Comparison of ENCODE assay signal across 9 cellular contexts in the genomic region with DNA sequence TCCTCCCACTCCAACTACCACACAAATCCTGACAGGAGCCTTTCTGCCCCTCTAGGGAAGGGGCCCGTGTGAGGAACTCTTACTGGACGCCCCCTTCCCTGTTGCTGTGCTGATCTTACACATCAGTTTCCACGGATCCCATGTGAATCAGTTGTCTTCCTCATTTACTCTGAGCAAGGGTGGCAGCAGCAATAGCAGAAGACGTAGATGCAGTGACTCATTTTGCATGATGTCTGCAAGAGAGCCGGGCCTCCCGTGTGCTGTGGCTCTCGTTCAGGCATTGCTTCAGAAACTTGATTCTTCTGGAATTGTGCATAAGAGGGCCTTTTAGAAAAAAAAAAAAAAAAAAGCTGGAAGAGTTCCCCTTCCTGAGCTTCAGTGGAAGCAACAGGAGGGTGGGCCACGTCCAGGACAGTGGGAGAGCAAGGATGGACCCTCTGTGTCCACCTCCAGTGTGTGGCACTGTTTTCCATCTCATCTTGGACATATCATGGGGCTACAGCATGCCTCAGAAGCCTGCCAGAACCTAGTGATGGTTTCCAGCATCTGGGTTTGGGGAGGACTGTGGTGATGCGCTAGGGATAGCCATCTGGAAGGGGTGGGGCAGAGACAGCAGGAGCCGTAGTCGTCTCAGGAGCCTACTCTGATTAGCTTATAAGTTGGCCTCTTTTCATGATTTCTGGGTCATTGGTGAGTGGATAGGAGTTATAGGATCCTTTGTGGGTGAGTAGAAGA.
DNase-seq lines count a peak whose midpoint lies in the region; ATAC-seq and TF ChIP-seq lines count a peak whose summit lies in the region.
"Had no signal": no experiment of that assay in that cellular context is flagged by ENCODE, and none has a peak within 500 bp of the region (broad histone marks: within the 10 kb centered on the region; RNA-seq: fewer than 3 reads in every experiment).

No MANE protein-coding gene starts in this region.

- H4K8ac ChIP-seq in neuronal stem cell (ENCODE audit: low read depth, low read length): no peak overlapping the region

- CTCF ChIA-PET in AG04450 (lab: Charles Lee): interaction anchor here (0.6 to 0.9 kb wide), 3 partner anchors 50 to 1325 kb away, joined by 3 to 4 read pairs (median 4); no protein-coding TSS in a partner anchor

- peak overlapping the region; percentile 25; the same call in 1 of the 2 replicates for H3K4me3 ChIP-seq in AG04450 (ENCODE audit: low read depth, low read length)
- H3K4me3 ChIP-seq in mucosa of rectum (ENCODE audit: low read length in 2 of 2): no peak overlapping the region
- H3K4me3 ChIP-seq in neuronal stem cell (ENCODE audit: low read length in 2 of 2): no peak overlapping the region
- H3K4me3 ChIP-seq in Karpas-422 (ENCODE audit: low read length): no peak overlapping the region
- H3K4me3 ChIP-seq: testis had no signal

- H2AFZ ChIP-seq in neuronal stem cell (ENCODE audit: low read length) (no peak overlapping the region), Karpas-422 (ENCODE audit: low read length) (no peak overlapping the region)

- no peak overlapping the region for H4K91ac ChIP-seq in neuronal stem cell (ENCODE audit: low read depth, low read length, poor library complexity)

- H3K4me1 ChIP-seq in mucosa of rectum (ENCODE audit: control insufficient read depth in 2 of 2, insufficient read depth in 2 of 2, low read length in 2 of 2) (peaks cover 4 to 27% of the 10 kb centered on the region in 2 donors), neuronal stem cell (ENCODE audit: control insufficient read depth in 2 of 2, insufficient read depth in 1 of 2, low read depth in 1 of 2, low read length in 2 of 2) (peaks cover 0 to 6% of the 10 kb centered on the region in 2 donors), Karpas-422 (ENCODE audit: low read length) (peaks cover 11% of the 10 kb centered on the region)

- H4K20me1 ChIP-seq in Karpas-422 (ENCODE audit: insufficient read depth, low read depth, low read length): peaks cover 48% of the 10 kb centered on the region

- no peak overlapping the region for H3K4ac ChIP-seq in neuronal stem cell (ENCODE audit: low read length)

- H3K79me2 ChIP-seq in Karpas-422 (ENCODE audit: low read length): no peaks in the 10 kb centered on the region

- H3K4me2 ChIP-seq in neuronal stem cell (ENCODE audit: insufficient read depth, low read length, poor library complexity, severe bottlenecking) (no peak overlapping the region), Karpas-422 (ENCODE audit: low read depth, low read length, poor library complexity, severe bottlenecking) (no peak overlapping the region)

- H3K27me3 Mint-ChIP-seq in dendritic cell treated with granulocyte-macrophage colony-stimulating factor and Interleukin-4, amounts not matched to agents 40 ng/mL and 50 ng/mL, for 4 days: no peaks in the 10 kb centered on the region

- H3K36me3 Mint-ChIP-seq in dendritic cell treated with granulocyte-macrophage colony-stimulating factor and Interleukin-4, amounts not matched to agents 40 ng/mL and 50 ng/mL, for 4 days (ENCODE audit: low read depth): peaks cover 8% of the 10 kb centered on the region

- H3K27ac ChIP-seq in AG04450 (ENCODE audit: low read depth, low read length): peak overlapping the region; percentile 93
- H3K27ac ChIP-seq in mucosa of rectum (ENCODE audit: low read depth in 2 of 2, low read length in 2 of 2): peak overlapping the region; percentile 10 to 48
- no peak overlapping the region for H3K27ac ChIP-seq in neuronal stem cell (replicated peaks; ENCODE audit: low read length)
- H3K27ac ChIP-seq in Karpas-422 (ENCODE audit: low read length): no peak overlapping the region
- H3K27ac ChIP-seq: testis had no signal

- no CpG with 5 or more reads among the region's 11 CpGs for WGBS in neuronal stem cell (ENCODE audit: extremely low coverage in 2 of 2, insufficient read length in 2 of 2, insufficient replicate concordance in 1 of 2), 2 donors

- H3K9me2 ChIP-seq in Karpas-422 (replicated peaks; ENCODE audit: insufficient read depth, low read length): no peaks in the 10 kb centered on the region

- H2AK5ac ChIP-seq in neuronal stem cell (ENCODE audit: low read depth, low read length): no peak overlapping the region

- H3K9me3 ChIP-seq in AG04450 (ENCODE audit: control insufficient read depth, insufficient read depth, low read length): no peaks in the 10 kb centered on the region
- H3K9me3 ChIP-seq in mucosa of rectum (ENCODE audit: control insufficient read depth in 2 of 2, low read length in 2 of 2): no peaks in the 10 kb centered on the region
- H3K9me3 ChIP-seq in neuronal stem cell (replicated peaks in 1 of 2; ENCODE audit: control insufficient read depth in 2 of 2, insufficient read depth in 1 of 2, low read depth in 1 of 2, low read length in 2 of 2): no peaks in the 10 kb centered on the region
- no peaks in the 10 kb centered on the region for H3K9me3 ChIP-seq in Karpas-422 (ENCODE audit: low read length)
- H3K9me3 ChIP-seq: testis had no signal

- ATAC-seq in HG03196 (IDR thresholded peaks at IDR 0.05; ENCODE audit: unreplicated experiment): no peak
- no peak for ATAC-seq in HG02981 (IDR thresholded peaks at IDR 0.05; ENCODE audit: unreplicated experiment)

- H3K14ac ChIP-seq in neuronal stem cell (ENCODE audit: low read length): no peak overlapping the region

- no peaks in the 10 kb centered on the region for H3K9me3 Mint-ChIP-seq in dendritic cell treated with granulocyte-macrophage colony-stimulating factor and Interleukin-4, amounts not matched to agents 40 ng/mL and 50 ng/mL, for 4 days

- no peak overlapping the region for H2BK12ac ChIP-seq in neuronal stem cell (ENCODE audit: low read length)

- no peak overlapping the region for H2BK5ac ChIP-seq in neuronal stem cell (ENCODE audit: low read length)

- no peaks in the 10 kb centered on the region for H3K36me3 ChIP-seq in mucosa of rectum (ENCODE audit: control insufficient read depth in 2 of 2, insufficient read depth in 2 of 2, low read length in 2 of 2)
- H3K36me3 ChIP-seq in neuronal stem cell (replicated peaks in 1 of 2; ENCODE audit: control insufficient read depth in 2 of 2, insufficient read depth in 2 of 2, low read length in 2 of 2): peaks cover 0 to 2% of the 10 kb centered on the region in 2 donors
- no peaks in the 10 kb centered on the region for H3K36me3 ChIP-seq in Karpas-422 (ENCODE audit: insufficient read depth, low read length)

- H3K27me3 ChIP-seq in AG04450 (ENCODE audit: control insufficient read depth, insufficient read depth, low read length): no peaks in the 10 kb centered on the region
- no peaks in the 10 kb centered on the region for H3K27me3 ChIP-seq in mucosa of rectum (ENCODE audit: control insufficient read depth in 2 of 2, insufficient read depth in 2 of 2, low read length in 2 of 2)
- no peaks in the 10 kb centered on the region for H3K27me3 ChIP-seq in neuronal stem cell (ENCODE audit: control insufficient read depth in 3 of 3, insufficient read depth in 3 of 3, low read depth in 1 of 3, low read length in 3 of 3)
- no peaks in the 10 kb centered on the region for H3K27me3 ChIP-seq in Karpas-422 (ENCODE audit: low read length)
- H3K27me3 ChIP-seq: testis had no signal

- 0 out of 2 replicates have a peak, but pooled peaks have one; percentile 18 for TF ChIP-seq CTCF in AG04450 (IDR thresholded peaks at IDR 0.05; ENCODE audit: low read depth, low read length)

- DNase-seq in AG04450 (ENCODE audit: low read depth, low spot score) (peak; percentile 79), NCI-H446 treated with DMSO at 0.1 percent for 48 hours (lab: John Stamatoyannopoulos, UW) (peak; percentile 32), neuronal stem cell (ENCODE audit: low spot score) (no peak), Karpas-422 (no peak)
- DNase-seq: testis had no signal

- peaks cover 3% of the 10 kb centered on the region for H3K79me1 ChIP-seq in neuronal stem cell (ENCODE audit: low read depth, low read length)

- no peak overlapping the region for H3K9ac ChIP-seq in mucosa of rectum (ENCODE audit: low read depth in 1 of 2, low read length in 2 of 2)
- H3K9ac ChIP-seq in neuronal stem cell (ENCODE audit: low read depth, low read length, poor library complexity): no peak overlapping the region
- no peak overlapping the region for H3K9ac ChIP-seq in Karpas-422 (ENCODE audit: low read length)

- H3K18ac ChIP-seq in neuronal stem cell (ENCODE audit: low read length): no peak overlapping the region

- intact Hi-C loops in dendritic cell treated with granulocyte-macrophage colony-stimulating factor and Interleukin-4, amounts not matched to agents 40 ng/mL and 50 ng/mL, for 4 days (cut with micrococcal nuclease): loop anchor here (2.0 to 10.0 kb wide), 3 partner anchors 45 to 212 kb away; no protein-coding TSS in a partner anchor

- no peak overlapping the region for H3K23ac ChIP-seq in neuronal stem cell (ENCODE audit: low read depth, low read length, poor library complexity)

- peaks cover 53% of the 10 kb centered on the region for H3K4me1 Mint-ChIP-seq in dendritic cell treated with granulocyte-macrophage colony-stimulating factor and Interleukin-4, amounts not matched to agents 40 ng/mL and 50 ng/mL, for 4 days (ENCODE audit: low read depth)

- no peak overlapping the region for H2BK15ac ChIP-seq in neuronal stem cell (ENCODE audit: low read length)

- POLR2A ChIA-PET in AG04450 (lab: Yijun Ruan, JAX): interaction anchor here (0.5 to 1.0 kb wide), 5 partner anchors 29 to 283 kb away, joined by 3 to 4 read pairs (median 4); no protein-coding TSS in a partner anchor

- peak overlapping the region; percentile 89 for H3K27ac Mint-ChIP-seq in dendritic cell treated with granulocyte-macrophage colony-stimulating factor and Interleukin-4, amounts not matched to agents 40 ng/mL and 50 ng/mL, for 4 days

- no peak overlapping the region for H2BK120ac ChIP-seq in neuronal stem cell (ENCODE audit: low read depth, low read length)

- peak overlapping the region; percentile 77 for H3K4me3 Mint-ChIP-seq in dendritic cell treated with granulocyte-macrophage colony-stimulating factor and Interleukin-4, amounts not matched to agents 40 ng/mL and 50 ng/mL, for 4 days

Comparison
In these comparisons a context has a peak if more than half of its experiments do, and no peak if none do; other contexts are left out.
1. DNase-seq: peak in AG04450 (single experiment) and NCI-H446 treated with DMSO at 0.1 percent for 48 hours (single experiment); none in neuronal stem cell (single experiment) and Karpas-422 (single experiment).
2. H3K27ac ChIP-seq: peak in AG04450 (single experiment) and mucosa of rectum (2 of 2); none in neuronal stem cell (single experiment) and Karpas-422 (single experiment).